ENCODE assay signal across 6 cellular contexts in genomic region chr20:61532736-61533135, GRCh38.
"Had no signal": no experiment of that assay in that cellular context is flagged by ENCODE, and none has a peak within 500 bp of the region (broad histone marks: within the 10 kb centered on the region; RNA-seq: fewer than 3 reads in every experiment).

No MANE protein-coding gene starts in this region.

- H3K9me3 Mint-ChIP-seq: H9 had no signal

- FAIRE-seq: H54 had no signal

- DNase-seq: GOT3, H9, HCEC 1CT, KBM-7 had no signal

- H3K27ac Mint-ChIP-seq: IgD-negative memory B cell had no signal

- H3K27me3 Mint-ChIP-seq: IgD-negative memory B cell had no signal

- H3K4me3 Mint-ChIP-seq: H9, IgD-negative memory B cell had no signal
